In genomic region chr10:71236822-71237682, GRCh38 we compare ENCODE assay signal across 2 cellular contexts.
TF ChIP-seq lines count a peak whose summit lies in the region.

No MANE protein-coding gene starts in this region.

TF ChIP-seq in A549, 52 proteins besides CTCF, POLR2A, EP300 and RAD21:
- TF ChIP-seq GATA3 (IDR thresholded peaks at IDR 0.05; ENCODE audit: borderline replicate concordance): no peak
- no peak for TF ChIP-seq TFCP2L1 (CRISPR knock-in tag; IDR thresholded peaks at IDR 0.05)
- TF ChIP-seq FOSL2 (IDR thresholded peaks at IDR 0.05): no peak
- TF ChIP-seq FOSL2 (CRISPR knock-in tag; IDR thresholded peaks at IDR 0.05): no peak
- no peak for TF ChIP-seq PHF8 (IDR thresholded peaks at IDR 0.05; ENCODE audit: borderline replicate concordance, low read depth)
- peak; percentile 19 for TF ChIP-seq ZFP36 (IDR thresholded peaks at IDR 0.05; ENCODE audit: borderline replicate concordance, partially characterized antibody)
- TF ChIP-seq REST (IDR thresholded peaks at IDR 0.05): no peak
- TF ChIP-seq HEYL (CRISPR knock-in tag; IDR thresholded peaks at IDR 0.05): no peak
- no peak for TF ChIP-seq RARB (CRISPR knock-in tag; IDR thresholded peaks at IDR 0.05)

TF ChIP-seq in HEK293, 187 proteins besides CTCF, POLR2A, EP300 and RAD21:
- TF ChIP-seq ZNF664 (tag by site-specific recombination; IDR thresholded peaks at IDR 0.05): peak; percentile 78; the same call in 1 of the 2 replicates
- TF ChIP-seq GLI4 (tag by site-specific recombination; IDR thresholded peaks at IDR 0.05): no peak
- TF ChIP-seq ZNF558 (tag by site-specific recombination; IDR thresholded peaks at IDR 0.05): no peak
- TF ChIP-seq ZFHX2 (tag by site-specific recombination; conservative IDR thresholded peaks at IDR 0.05): peak; percentile 75
- TF ChIP-seq BCL11A (tag by site-specific recombination; IDR thresholded peaks at IDR 0.05; ENCODE audit: low read depth): no peak
- no peak for TF ChIP-seq ZNF266 (tag by site-specific recombination; IDR thresholded peaks at IDR 0.05; ENCODE audit: low read depth)
- no peak for TF ChIP-seq ZSCAN5A (tag by site-specific recombination; IDR thresholded peaks at IDR 0.05)
- TF ChIP-seq ZNF24 (tag by site-specific recombination; IDR thresholded peaks at IDR 0.05): peak; percentile 23; the same call in 1 of the 2 replicates
- no peak for TF ChIP-seq ZNF214 (tag by site-specific recombination; IDR thresholded peaks at IDR 0.05; ENCODE audit: borderline replicate concordance)
- no peak for TF ChIP-seq ZNF26 (tag by site-specific recombination; IDR thresholded peaks at IDR 0.05)
- no peak for TF ChIP-seq ZNF585B (tag by site-specific recombination; IDR thresholded peaks at IDR 0.05)
- no peak for TF ChIP-seq ZSCAN16 (tag by site-specific recombination; IDR thresholded peaks at IDR 0.05)
- TF ChIP-seq EGR2 (tag by site-specific recombination; IDR thresholded peaks at IDR 0.05; ENCODE audit: low read depth): peak; percentile 84
- TF ChIP-seq HIC1 (tag by site-specific recombination; IDR thresholded peaks at IDR 0.05): no peak
- TF ChIP-seq ZNF169 (tag by site-specific recombination; IDR thresholded peaks at IDR 0.05): no peak
- no peak for TF ChIP-seq MEIS1 (CRISPR knock-in tag; IDR thresholded peaks at IDR 0.05; ENCODE audit: borderline replicate concordance)
- no peak for TF ChIP-seq KLF17 (tag by site-specific recombination; IDR thresholded peaks at IDR 0.05)
